19 cellular contexts compared by ENCODE assay signal in genomic region chr5:137960819-137961218, GRCh38.
"Had no signal": no experiment of that assay in that cellular context is flagged by ENCODE, and none has a peak within 500 bp of the region (broad histone marks: within the 10 kb centered on the region; RNA-seq: fewer than 3 reads in every experiment).

No MANE protein-coding gene starts in this region.

- H3K4me2 ChIP-seq: SK-N-SH had no signal

- H3K27me3 Mint-ChIP-seq: activated naive CD8-positive, alpha-beta T cell treated with anti-CD3 and anti-CD28 coated beads, Interleukin-2, amount 50 U/mL, for 24 hours; naive B cell had no signal

- H3K27me3 ChIP-seq: gastroesophageal sphincter, heart right ventricle, upper lobe of left lung had no signal

- H3K9me3 ChIP-seq: gastroesophageal sphincter, heart right ventricle, SK-N-SH, upper lobe of left lung had no signal

- DNase-seq: activated CD4-positive, alpha-beta T cell treated with anti-CD3 and anti-CD28 coated beads for 48 hours; activated CD8-positive, alpha-beta memory T cell treated with anti-CD3 and anti-CD28 coated beads, Interleukin-2, amount 50 U/mL, for 48 hours; activated CD8-positive, alpha-beta T cell treated with anti-CD3 and anti-CD28 coated beads, Interleukin-2, amount 10 ng/mL, durations not matched to agents 7 days and 5 days; activated naive CD4-positive, alpha-beta T cell; activated naive CD8-positive, alpha-beta T cell treated with anti-CD3 and anti-CD28 coated beads, Interleukin-2, amount 50 U/mL, for 24 hours; aorta; heart right ventricle; mammary epithelial cell; naive B cell; SK-N-SH; stimulated activated CD4-positive, alpha-beta T cell treated with anti-CD3 and anti-CD28 coated beads, Interleukin-15, amount 100 ng/mL, for 24 hours; stimulated activated CD4-positive, alpha-beta T cell treated with anti-CD3 and anti-CD28 coated beads, Interleukin-4, amount 100 ng/mL, for 24 hours; stimulated activated naive CD4-positive, alpha-beta T cell treated with Interleukin-2 at 50 U/mL for 16 hours; upper lobe of left lung; WERI-Rb-1 had no signal

- H3K27ac Mint-ChIP-seq: activated CD8-positive, alpha-beta T cell treated with anti-CD3 and anti-CD28 coated beads, Interleukin-2, amount 10 ng/mL, durations not matched to agents 7 days and 5 days; activated naive CD8-positive, alpha-beta T cell treated with anti-CD3 and anti-CD28 coated beads, Interleukin-2, amount 50 U/mL, for 24 hours; activated T-helper 1 cell treated with anti-CD3 and anti-CD28 coated beads, Interleukin-12 subunit alpha, Interleukin-12 subunit beta, Interleukin-2, Interleukin-4 antibody, amounts not matched to agents 30 ng/mL and 10 ng/mL and 1 ng/mL, durations not matched to agents 14 hours and 24 hours and 36 hours had no signal

- H3K4me3 ChIP-seq: gastroesophageal sphincter, heart right ventricle, upper lobe of left lung had no signal

- H2AFZ ChIP-seq: parathyroid adenoma had no signal

- H3K27ac ChIP-seq: parathyroid adenoma, upper lobe of left lung, WERI-Rb-1 had no signal

- H3K9ac ChIP-seq: parathyroid adenoma, SK-N-SH had no signal

- H3K4me3 Mint-ChIP-seq: activated CD8-positive, alpha-beta T cell treated with anti-CD3 and anti-CD28 coated beads, Interleukin-2, amount 10 ng/mL, durations not matched to agents 7 days and 5 days; activated naive CD8-positive, alpha-beta T cell treated with anti-CD3 and anti-CD28 coated beads, Interleukin-2, amount 50 U/mL, for 24 hours; activated T-helper 1 cell treated with anti-CD3 and anti-CD28 coated beads, Interleukin-12 subunit alpha, Interleukin-12 subunit beta, Interleukin-2, Interleukin-4 antibody, amounts not matched to agents 30 ng/mL and 10 ng/mL and 1 ng/mL, durations not matched to agents 14 hours and 24 hours and 36 hours; naive B cell had no signal

- H3K9me3 Mint-ChIP-seq: activated naive CD8-positive, alpha-beta T cell treated with anti-CD3 and anti-CD28 coated beads, Interleukin-2, amount 50 U/mL, for 24 hours; activated T-helper 1 cell treated with anti-CD3 and anti-CD28 coated beads, Interleukin-12 subunit alpha, Interleukin-12 subunit beta, Interleukin-2, Interleukin-4 antibody, amounts not matched to agents 30 ng/mL and 10 ng/mL and 1 ng/mL, durations not matched to agents 14 hours and 24 hours and 36 hours; naive B cell had no signal

- H3K4me1 Mint-ChIP-seq: activated naive CD8-positive, alpha-beta T cell treated with anti-CD3 and anti-CD28 coated beads, Interleukin-2, amount 50 U/mL, for 24 hours had no signal

- ATAC-seq: activated CD8-positive, alpha-beta T cell treated with anti-CD3 and anti-CD28 coated beads, Interleukin-2, amount 10 ng/mL, durations not matched to agents 7 days and 5 days; activated naive CD8-positive, alpha-beta T cell treated with anti-CD3 and anti-CD28 coated beads, Interleukin-2, amount 50 U/mL, for 24 hours; gastroesophageal sphincter; heart right ventricle; left lobe of liver had no signal
